Comparison of ENCODE assay signal across 9 cellular contexts in genomic region chr5:127785098-127785927, GRCh38.
DNase-seq lines count a peak whose midpoint lies in the region; ATAC-seq and TF ChIP-seq lines count a peak whose summit lies in the region.
"Had no signal": no experiment of that assay in that cellular context is flagged by ENCODE, and none has a peak within 500 bp of the region (broad histone marks: within the 10 kb centered on the region; RNA-seq: fewer than 3 reads in every experiment).

No MANE protein-coding gene starts in this region.

- peak overlapping the region; percentile 46 to 85 for H3K4me3 Mint-ChIP-seq in activated T-cell treated with anti-CD3 and anti-CD28 coated beads, Interleukin-2, amount 50 U/mL, for 72 hours
- H3K4me3 Mint-ChIP-seq in natural killer cell treated with Interleukin-12 subunit alpha and Interleukin-12 subunit beta and Interleukin-15 and Interleukin-18, amount 100 ng/mL, for 72 hours: peak overlapping the region; percentile 72
- H3K4me3 Mint-ChIP-seq: CD4-positive, CD25-positive, alpha-beta regulatory T cell had no signal

- peak overlapping the region; percentile 87 for H3K27ac Mint-ChIP-seq in activated T-cell treated with anti-CD3 and anti-CD28 coated beads, Interleukin-2, amount 50 U/mL, for 72 hours
- H3K27ac Mint-ChIP-seq in natural killer cell treated with Interleukin-12 subunit alpha and Interleukin-12 subunit beta and Interleukin-15 and Interleukin-18, amount 100 ng/mL, for 72 hours: peak overlapping the region in 1 of 2 donors; percentile 85
- H3K27ac Mint-ChIP-seq: CD4-positive, CD25-positive, alpha-beta regulatory T cell had no signal

- DNase-seq in activated CD4-positive, CD25-positive, alpha-beta regulatory T cell treated with anti-CD3 and anti-CD28 coated beads, Interleukin-2, amount 50 U/mL, for 72 hours: no peak
- DNase-seq in activated T-cell treated with anti-CD3 and anti-CD28 coated beads, Interleukin-2, amount 50 U/mL, for 72 hours: peak; percentile 60 to 61
- no peak for DNase-seq in natural killer cell treated with Interleukin-12 subunit alpha and Interleukin-12 subunit beta and Interleukin-15 and Interleukin-18, amount 100 ng/mL, for 72 hours (ENCODE audit: low spot score)
- DNase-seq in omental fat pad (ENCODE audit: low spot score) (no peak), Ammon's horn (ENCODE audit: low spot score) (no peak), occipital lobe (lab: John Stamatoyannopoulos, UW) (no peak)

- peaks cover 32% of the 10 kb centered on the region for H3K4me1 Mint-ChIP-seq in activated T-cell treated with anti-CD3 and anti-CD28 coated beads, Interleukin-2, amount 50 U/mL, for 72 hours (ENCODE audit: low read depth)
- peaks cover 14 to 24% of the 10 kb centered on the region in 2 donors for H3K4me1 Mint-ChIP-seq in natural killer cell treated with Interleukin-12 subunit alpha and Interleukin-12 subunit beta and Interleukin-15 and Interleukin-18, amount 100 ng/mL, for 72 hours (ENCODE audit: low read depth in 2 of 2)
- H3K4me1 Mint-ChIP-seq: CD4-positive, CD25-positive, alpha-beta regulatory T cell had no signal

- H3K36me3 Mint-ChIP-seq in activated T-cell treated with anti-CD3 and anti-CD28 coated beads, Interleukin-2, amount 50 U/mL, for 72 hours (ENCODE audit: insufficient read depth in 2 of 2): peaks cover 22 to 35% of the 10 kb centered on the region in 2 donors
- H3K36me3 Mint-ChIP-seq in natural killer cell treated with Interleukin-12 subunit alpha and Interleukin-12 subunit beta and Interleukin-15 and Interleukin-18, amount 100 ng/mL, for 72 hours: peaks cover 12% of the 10 kb centered on the region
- H3K36me3 Mint-ChIP-seq: CD4-positive, CD25-positive, alpha-beta regulatory T cell had no signal

- H3K9me3 Mint-ChIP-seq in activated T-cell treated with anti-CD3 and anti-CD28 coated beads, Interleukin-2, amount 50 U/mL, for 72 hours: peaks cover 12 to 17% of the 10 kb centered on the region in 2 donors
- peaks cover 7% of the 10 kb centered on the region for H3K9me3 Mint-ChIP-seq in natural killer cell treated with Interleukin-12 subunit alpha and Interleukin-12 subunit beta and Interleukin-15 and Interleukin-18, amount 100 ng/mL, for 72 hours

- no peak for TF ChIP-seq CTCF in omental fat pad (IDR thresholded peaks at IDR 0.05)

- H3K27me3 Mint-ChIP-seq in activated T-cell treated with anti-CD3 and anti-CD28 coated beads, Interleukin-2, amount 50 U/mL, for 72 hours (ENCODE audit: low read depth): peaks cover 32% of the 10 kb centered on the region
- no peaks in the 10 kb centered on the region for H3K27me3 Mint-ChIP-seq in natural killer cell treated with Interleukin-12 subunit alpha and Interleukin-12 subunit beta and Interleukin-15 and Interleukin-18, amount 100 ng/mL, for 72 hours
- H3K27me3 Mint-ChIP-seq: CD4-positive, CD25-positive, alpha-beta regulatory T cell had no signal

- peak; percentile 48 to 67 for ATAC-seq in activated CD4-positive, CD25-positive, alpha-beta regulatory T cell treated with anti-CD3 and anti-CD28 coated beads, Interleukin-2, amount 50 U/mL, for 24 hours
- ATAC-seq in HG02943 (IDR thresholded peaks at IDR 0.05; ENCODE audit: low read depth, unreplicated experiment) (peak; percentile 79), omental fat pad (ENCODE audit: low FRiP score) (no peak)
- ATAC-seq in activated T-cell treated with anti-CD3 and anti-CD28 coated beads, Interleukin-2, amount 50 U/mL, for 72 hours (replicated peaks in 1 of 2): peak; percentile 92 to 93
- peak; percentile 88 to 96 for ATAC-seq in natural killer cell treated with Interleukin-12 subunit alpha and Interleukin-12 subunit beta and Interleukin-15 and Interleukin-18, amount 100 ng/mL, for 72 hours

Comparison
In these comparisons a context has a peak if more than half of its experiments do, and no peak if none do; other contexts are left out.
1. DNase-seq: peak in activated T-cell treated with anti-CD3 and anti-CD28 coated beads, Interleukin-2, amount 50 U/mL, for 72 hours (2 of 2); none in activated CD4-positive, CD25-positive, alpha-beta regulatory T cell treated with anti-CD3 and anti-CD28 coated beads, Interleukin-2, amount 50 U/mL, for 72 hours (single experiment), natural killer cell treated with Interleukin-12 subunit alpha and Interleukin-12 subunit beta and Interleukin-15 and Interleukin-18, amount 100 ng/mL, for 72 hours (single experiment), omental fat pad (single experiment), Ammon's horn (single experiment) and occipital lobe (single experiment).